In genomic region chr10:132505546-132505945, GRCh38 we compare ENCODE assay signal across 6 cellular contexts. TPM values are rescaled to one million over a fixed set of nuclear protein-coding genes. Genes with fewer than 3 reads are reported as not detected.
A peak's percentile ranks its signal among the peaks of the same experiment; 100 is the strongest.
DNase-seq lines count a peak whose midpoint lies in the region; ATAC-seq and TF ChIP-seq lines count a peak whose summit lies in the region.
"Not testable (repeated sequence)": the region's sequence is repeated elsewhere in the genome, so short reads cannot be mapped to it uniquely, and the experiment has no call there.

No MANE protein-coding gene starts in this region.

- not testable (repeated sequence) for TF ChIP-seq CTCF in activated B cell treated with CpG ODN at 0.5 μM for 24 hours (IDR thresholded peaks at IDR 0.05); right atrium auricular region (IDR thresholded peaks at IDR 0.05); right lobe of liver (IDR thresholded peaks at IDR 0.05); spleen (IDR thresholded peaks at IDR 0.05 in 8 of 11, conservative IDR thresholded peaks at IDR 0.05 in 3 of 11)

- WGBS in right lobe of liver (ENCODE audit: insufficient coverage, low coverage, low lambda C conversion rate, missing lambda C conversion rate), result 28% methylated on average over 11 of the region's 23 CpGs
- 59 to 78% (median 72%) methylated on average over 10 to 14 of the region's 23 CpGs for WGBS in spleen, 5 donors

- not testable (repeated sequence) for H3K27me3 Mint-ChIP-seq in activated B cell treated with CpG ODN at 0.5 μM for 24 hours

- H3K27ac Mint-ChIP-seq in activated B cell treated with CpG ODN at 0.5 μM for 24 hours, result not testable (repeated sequence)

- H3K27ac ChIP-seq in right atrium auricular region, result peak overlapping the region; percentile 62 to 81
- H3K27ac ChIP-seq in right lobe of liver, spleen: not testable (repeated sequence)

- not testable (repeated sequence) for H3K4me3 Mint-ChIP-seq in activated B cell treated with CpG ODN at 0.5 μM for 24 hours

- POLR2A ChIA-PET in activated B cell treated with CpG ODN at 0.5 μM for 24 hours (lab: Charles Lee), result not testable (repeated sequence)

- not testable (repeated sequence) for ATAC-seq in activated B cell treated with CpG ODN at 0.5 μM for 24 hours (ENCODE audit: low read depth); right lobe of liver

- H3K4me1 ChIP-seq in right atrium auricular region (peaks cover 0 to 41% of the 10 kb centered on the region in 2 donors), spleen (peaks cover 0 to 23% (median 9%) of the 10 kb centered on the region in 6 donors)
- H3K4me1 ChIP-seq in right lobe of liver, result not testable (repeated sequence)

- H3K9me3 Mint-ChIP-seq in activated B cell treated with CpG ODN at 0.5 μM for 24 hours, result not testable (repeated sequence)

- not testable (repeated sequence) for H3K36me3 ChIP-seq in right atrium auricular region, right lobe of liver, spleen

- H3K9me3 ChIP-seq in right atrium auricular region, right lobe of liver, spleen: not testable (repeated sequence)

- not testable (repeated sequence) for TF ChIP-seq POLR2A in right lobe of liver (IDR thresholded peaks at IDR 0.05); spleen (IDR thresholded peaks at IDR 0.05)

- intact Hi-C loops in activated B cell treated with CpG ODN at 0.5 μM for 24 hours (cut with micrococcal nuclease); right lobe of liver (cut with DNase I); posterior vena cava (cut with DNase I); spleen (cut with DNase I; ENCODE audit: low total_unique reads): not testable (repeated sequence)

- not testable (repeated sequence) for H3K27me3 ChIP-seq in right atrium auricular region; right lobe of liver; spleen (replicated peaks in 1 of 7)

- not testable (repeated sequence) for H3K4me3 ChIP-seq in right atrium auricular region, right lobe of liver, spleen

- H3K4me1 Mint-ChIP-seq in activated B cell treated with CpG ODN at 0.5 μM for 24 hours, result not testable (repeated sequence)

- H3K36me3 Mint-ChIP-seq in activated B cell treated with CpG ODN at 0.5 μM for 24 hours (ENCODE audit: low read depth), result not testable (repeated sequence)

- CTCF ChIA-PET in activated B cell treated with CpG ODN at 0.5 μM for 24 hours (lab: Charles Lee), result not testable (repeated sequence)

- DNase-seq in activated B cell treated with CpG ODN at 0.5 μM for 24 hours (peak; percentile 13), right lobe of liver (peak in 2 of 3 donors; percentile 58 to 63), posterior vena cava (ENCODE audit: low spot score) (peak; percentile 76), spleen (peak; percentile 32), ureter (ENCODE audit: low spot score) (peak; percentile 41)
- not testable (repeated sequence) for DNase-seq in right atrium auricular region (ENCODE audit: low spot score)

RNA-seq across cellular contexts. Expression of gene INPP5A, which starts 32.0 kb away (rescaled TPM):
- total RNA-seq in activated B cell treated with CpG ODN at 0.5 μM for 24 hours, result 20.5 and 24.9 TPM in 2 replicates
- total RNA-seq in right atrium auricular region, result 100 to 1,000 TPM; 116 to 143 TPM
- 10 to 100 TPM; 12.5 to 24.6 (median 16.9) TPM for total RNA-seq in right lobe of liver
- 100 to 1,000 TPM in 1 of 2 donors, 10 to 100 TPM in 1; 65.2 to 102 TPM for total RNA-seq in posterior vena cava
- 10 to 100 TPM; 24.7 to 41.3 (median 33.7) TPM for total RNA-seq in spleen
- 10 to 100 TPM; 11.1 to 16.5 (median 11.7) TPM for polyA plus RNA-seq in spleen
- 63.5 TPM for total RNA-seq in ureter
